Comparison of ENCODE assay signal across 1 cellular context in the genomic region with DNA sequence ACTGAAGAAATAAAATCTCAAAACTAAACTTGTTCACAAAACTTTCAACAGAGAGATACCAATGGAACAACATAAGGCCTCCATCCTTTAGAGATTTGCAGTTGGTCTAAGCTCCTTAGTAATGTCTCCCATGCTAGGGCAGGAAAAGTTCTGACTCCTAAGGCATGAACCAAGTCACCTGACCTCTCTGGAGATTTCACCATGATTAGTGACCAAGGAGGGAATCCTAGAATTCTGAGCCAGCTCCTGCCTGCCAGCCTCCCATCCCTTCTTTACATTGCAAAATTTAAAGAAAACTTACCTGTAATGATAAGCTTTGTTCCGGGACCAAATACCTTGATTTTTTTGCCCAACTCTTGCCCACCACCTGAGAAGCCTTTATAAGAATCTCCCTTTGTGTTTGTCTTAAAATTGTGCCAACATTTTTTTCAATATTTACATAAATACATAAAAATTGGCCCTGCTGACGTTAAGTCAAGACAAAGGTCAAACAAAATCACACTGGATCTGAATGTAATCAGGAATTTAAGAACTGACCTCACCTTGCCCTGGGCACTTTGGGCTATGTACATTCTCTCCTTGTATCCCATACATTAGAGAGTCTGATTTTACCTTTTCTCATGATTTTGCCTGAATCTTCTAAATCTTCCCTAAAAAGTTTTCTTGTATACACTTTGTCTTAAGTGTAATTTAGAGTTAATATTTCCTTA.
TF ChIP-seq lines count a peak whose summit lies in the region.

A gene (minus strand): TSS at position 351 of the 710 bp plus-strand sequence.

TF ChIP-seq in K562, 482 proteins besides CTCF, POLR2A, EP300 and RAD21 (continued from another document):
- TF ChIP-seq, protein P1, sequence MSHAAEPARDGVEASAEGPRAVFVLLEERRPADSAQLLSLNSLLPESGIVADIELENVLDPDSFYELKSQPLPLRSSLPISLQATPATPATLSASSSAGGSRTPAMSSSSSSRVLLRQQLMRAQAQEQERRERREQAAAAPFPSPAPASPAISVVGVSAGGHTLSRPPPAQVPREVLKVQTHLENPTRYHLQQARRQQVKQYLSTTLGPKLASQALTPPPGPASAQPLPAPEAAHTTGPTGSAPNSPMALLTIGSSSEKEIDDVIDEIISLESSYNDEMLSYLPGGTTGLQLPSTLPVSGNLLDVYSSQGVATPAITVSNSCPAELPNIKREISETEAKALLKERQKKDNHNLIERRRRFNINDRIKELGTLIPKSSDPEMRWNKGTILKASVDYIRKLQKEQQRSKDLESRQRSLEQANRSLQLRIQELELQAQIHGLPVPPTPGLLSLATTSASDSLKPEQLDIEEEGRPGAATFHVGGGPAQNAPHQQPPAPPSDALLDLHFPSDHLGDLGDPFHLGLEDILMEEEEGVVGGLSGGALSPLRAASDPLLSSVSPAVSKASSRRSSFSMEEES (CRISPR knock-in tag; IDR thresholded peaks at IDR 0.05): peak; percentile 4; the same call in 1 of the 2 replicates
